Comparison of ENCODE assay signal across 29 cellular contexts in genomic region chr11:77001524-77001923, GRCh38. TPM values are rescaled to one million over a fixed set of nuclear protein-coding genes. Genes with fewer than 3 reads are reported as not detected.
"Had no signal": no experiment of that assay in that cellular context is flagged by ENCODE, and none has a peak within 500 bp of the region (broad histone marks: within the 10 kb centered on the region; RNA-seq: fewer than 3 reads in every experiment).

No MANE protein-coding gene starts in this region.

- H3K4me3 ChIP-seq: esophagus muscularis mucosa, gastroesophageal sphincter, heart left ventricle, lung, neural progenitor cell, prostate gland, skin epidermis, vagina had no signal

- H3K36me3 ChIP-seq: neural progenitor cell, prostate gland had no signal

- H3K27me3 ChIP-seq: esophagus muscularis mucosa, foreskin keratinocyte, gastroesophageal sphincter, heart left ventricle, neural progenitor cell, vagina had no signal

- DNase-seq: effector CD8-positive, alpha-beta T cell; endodermal cell; foreskin keratinocyte; heart left ventricle; hypothalamus; naive thymus-derived CD4-positive, alpha-beta T cell; right cardiac atrium; stimulated activated CD4-positive, alpha-beta T cell treated with anti-CD3 and anti-CD28 coated beads, Interleukin-15, amount 100 ng/mL, for 24 hours; stimulated activated CD4-positive, alpha-beta T cell treated with anti-CD3 and anti-CD28 coated beads, Interleukin-2, amount 100 ng/mL, for 48 hours; stimulated activated naive B cell treated with anti-CD40 and anti-IgM and Interleukin-4, amounts not matched to agents 10 μg/mL and 1 μg/mL and 100 μg/mL, for 72 hours; trophoblast cell had no signal

- H3K9me3 ChIP-seq: esophagus muscularis mucosa, gastroesophageal sphincter, prostate gland, vagina had no signal

- H3K9ac ChIP-seq: neural progenitor cell, parathyroid adenoma had no signal

- ATAC-seq: foreskin keratinocyte; gastroesophageal sphincter; heart left ventricle; left lobe of liver; naive thymus-derived CD4-positive, alpha-beta T cell; right cardiac atrium; stimulated activated naive B cell treated with anti-CD40 and anti-IgM and Interleukin-4, amounts not matched to agents 10 μg/mL and 1 μg/mL and 100 μg/mL, for 72 hours had no signal

- H3K27ac ChIP-seq: epithelial cell of prostate, esophagus muscularis mucosa, foreskin keratinocyte, gastroesophageal sphincter, heart left ventricle, neural progenitor cell, parathyroid adenoma, prostate gland, skin epidermis, vagina had no signal

- H3K4me1 ChIP-seq: esophagus muscularis mucosa, foreskin keratinocyte, gastroesophageal sphincter, heart left ventricle, neural progenitor cell, parathyroid adenoma, prostate gland, vagina had no signal

RNA-seq across cellular contexts. Expression of gene B3GNT6, which starts 32.7 kb away (rescaled TPM):
- total RNA-seq: cerebellum; endodermal cell; fibroblast of lung; foreskin keratinocyte; heart left ventricle; left lobe of liver; liver; mononuclear cell; naive thymus-derived CD4-positive, alpha-beta T cell; osteoblast; right cardiac atrium; ureter; vagina had no signal
- polyA plus RNA-seq: fibroblast of lung; foreskin keratinocyte; heart left ventricle; keratinocyte; liver; naive thymus-derived CD4-positive, alpha-beta T cell; right cardiac atrium; thymus had no signal
